Comparison of ENCODE assay signal across 9 cellular contexts in the genomic region with DNA sequence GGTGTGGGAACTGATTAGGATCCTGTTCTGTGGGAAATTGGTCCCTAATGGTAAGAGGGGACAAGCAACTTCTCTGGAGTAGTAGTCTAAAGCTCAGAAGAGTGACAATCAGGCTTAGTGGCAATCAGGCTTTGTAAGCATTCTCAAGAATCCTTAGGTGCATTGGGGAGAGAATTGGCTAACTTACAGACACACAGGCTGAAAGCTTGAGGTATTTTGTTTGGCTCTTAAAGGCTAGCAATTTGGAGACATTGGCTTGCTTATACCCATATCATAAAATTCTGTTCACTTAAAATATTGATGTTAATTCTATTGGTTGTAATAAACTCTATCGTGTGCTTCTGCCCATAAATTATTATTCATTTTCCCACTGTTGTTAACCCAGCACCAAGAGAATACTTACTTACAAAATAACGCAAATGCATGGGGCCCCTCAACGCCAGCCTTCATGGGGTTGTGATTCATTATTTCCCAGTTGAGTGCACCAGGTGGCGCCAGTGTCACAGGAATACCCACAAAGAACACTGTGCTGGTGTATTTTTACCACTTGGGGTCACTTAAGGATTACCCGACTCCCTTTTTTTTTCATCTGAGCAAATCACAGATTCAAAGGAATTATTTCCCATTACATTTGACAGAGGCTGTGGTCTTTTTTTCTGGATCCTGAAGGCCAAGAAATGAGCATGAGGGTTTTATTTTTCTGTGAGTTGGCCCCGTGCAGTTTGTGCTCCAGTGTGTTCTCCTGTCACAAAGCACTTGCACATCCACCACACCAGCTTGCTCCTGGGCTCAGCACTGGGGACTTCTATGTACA. TPM values are rescaled to one million over a fixed set of nuclear protein-coding genes. Genes with fewer than 3 reads are reported as not detected.
DNase-seq lines count a peak whose midpoint lies in the region; ATAC-seq, FAIRE-seq and TF ChIP-seq lines count a peak whose summit lies in the region.
"Had no signal": no experiment of that assay in that cellular context is flagged by ENCODE, and none has a peak within 500 bp of the region (broad histone marks: within the 10 kb centered on the region; RNA-seq: fewer than 3 reads in every experiment).

No MANE protein-coding gene starts in this region.

- intact Hi-C loops in body of pancreas (cut with DNase I) = no loop called here

- DNase-seq in NCI-H2081 (lab: John Stamatoyannopoulos, UW) (peak; percentile 40 to 52), NCI-H2081 treated with DMSO at 0.1 percent for 48 hours (lab: John Stamatoyannopoulos, UW) (no peak), H54 (ENCODE audit: insufficient read length, low spot score) (peak; percentile 38), T-cell (peak in 33 of 34 experiments; percentile 18 to 63 (median 45)), body of pancreas (peak; percentile 57 to 78 (median 70)), iPS-NIHi11 (ENCODE audit: low spot score) (peak; percentile 70)
- DNase-seq in stimulated activated CD4-positive, alpha-beta T cell treated with anti-CD3 and anti-CD28 coated beads, Interleukin-15, amount 100 ng/mL, for 1 hour (ENCODE audit: low read depth in 1 of 2, low spot score in 1 of 2) = peak; percentile 15 to 31

- H3K4me1 ChIP-seq in body of pancreas = no peaks in the 10 kb centered on the region

- H3K27me3 Mint-ChIP-seq in T-cell = no peaks in the 10 kb centered on the region
- H3K27me3 Mint-ChIP-seq: stimulated activated naive CD8-positive, alpha-beta T cell treated with anti-CD3 and anti-CD28 coated beads, Interleukin-15, Interleukin-2, amounts not matched to agents 100 ng/mL and 50 ng/mL, for 24 hours had no signal

- peak; percentile 66 for FAIRE-seq in H54 (lab: Jason Lieb, UNC)

- peak overlapping the region in 1 of 2 donors; percentile 74 for H3K27ac Mint-ChIP-seq in T-cell
- H3K27ac Mint-ChIP-seq: stimulated activated naive CD8-positive, alpha-beta T cell treated with anti-CD3 and anti-CD28 coated beads, Interleukin-15, Interleukin-2, amounts not matched to agents 100 ng/mL and 50 ng/mL, for 24 hours had no signal

- WGBS in body of pancreas, 2 donors = 13 to 18% methylated on average over 6 of the region's 6 CpGs

- H3K36me3 Mint-ChIP-seq in T-cell = peaks cover 39% of the 10 kb centered on the region

- no peak for TF ChIP-seq POLR2A in H54 (IDR thresholded peaks at IDR 0.05; ENCODE audit: low read depth, low read length)
- TF ChIP-seq POLR2A in body of pancreas (IDR thresholded peaks at IDR 0.05) = no peak

- peaks cover 0 to 7% (median 0%) of the 10 kb centered on the region in 3 donors for H3K4me1 Mint-ChIP-seq in T-cell

- TF ChIP-seq CTCF in LNCAP (IDR thresholded peaks at IDR 0.05) (peak; percentile 79), body of pancreas (IDR thresholded peaks at IDR 0.05) (peak; percentile 47 to 88 (median 83))

- POLR2A ChIA-PET in T-cell (lab: Charles Lee) = no interaction called here

- H3K27me3 ChIP-seq in body of pancreas = no peaks in the 10 kb centered on the region

- H3K9me3 Mint-ChIP-seq in T-cell = peaks cover 6 to 11% (median 9%) of the 10 kb centered on the region in 3 donors

- CTCF ChIA-PET in T-cell (lab: Charles Lee) = interaction anchor here in 1 of 2 donors (1.8 to 2.2 kb wide), 2 partner anchors 972 to 1119 kb away, joined by 5 to 7 read pairs; no protein-coding TSS in a partner anchor

- no peak overlapping the region for H3K4me3 ChIP-seq in body of pancreas

- H3K4me3 Mint-ChIP-seq in T-cell = no peak overlapping the region
- H3K4me3 Mint-ChIP-seq: stimulated activated naive CD8-positive, alpha-beta T cell treated with anti-CD3 and anti-CD28 coated beads, Interleukin-15, Interleukin-2, amounts not matched to agents 100 ng/mL and 50 ng/mL, for 24 hours had no signal

- peaks cover 0 to 8% of the 10 kb centered on the region in 2 donors for H3K36me3 ChIP-seq in body of pancreas (replicated peaks in 1 of 2; ENCODE audit: insufficient read depth in 1 of 2, low read depth in 2 of 2)

- no peak overlapping the region for H3K27ac ChIP-seq in body of pancreas

- ATAC-seq in T-cell (replicated peaks in 1 of 4) (peak; percentile 76 to 85 (median 80)), body of pancreas (peak; percentile 78)

- H3K9me3 ChIP-seq in body of pancreas = no peaks in the 10 kb centered on the region

RNA-seq across cellular contexts. Expression of a gene that starts 45.5 kb away (rescaled TPM):
- 10 to 100 TPM; 43.0 to 46.9 (median 45.8) TPM for total RNA-seq in T-cell
- 10 to 100 TPM; 35.3 to 61.3 TPM for total RNA-seq in body of pancreas
